ENCODE assay signal across 23 cellular contexts in the genomic region with DNA sequence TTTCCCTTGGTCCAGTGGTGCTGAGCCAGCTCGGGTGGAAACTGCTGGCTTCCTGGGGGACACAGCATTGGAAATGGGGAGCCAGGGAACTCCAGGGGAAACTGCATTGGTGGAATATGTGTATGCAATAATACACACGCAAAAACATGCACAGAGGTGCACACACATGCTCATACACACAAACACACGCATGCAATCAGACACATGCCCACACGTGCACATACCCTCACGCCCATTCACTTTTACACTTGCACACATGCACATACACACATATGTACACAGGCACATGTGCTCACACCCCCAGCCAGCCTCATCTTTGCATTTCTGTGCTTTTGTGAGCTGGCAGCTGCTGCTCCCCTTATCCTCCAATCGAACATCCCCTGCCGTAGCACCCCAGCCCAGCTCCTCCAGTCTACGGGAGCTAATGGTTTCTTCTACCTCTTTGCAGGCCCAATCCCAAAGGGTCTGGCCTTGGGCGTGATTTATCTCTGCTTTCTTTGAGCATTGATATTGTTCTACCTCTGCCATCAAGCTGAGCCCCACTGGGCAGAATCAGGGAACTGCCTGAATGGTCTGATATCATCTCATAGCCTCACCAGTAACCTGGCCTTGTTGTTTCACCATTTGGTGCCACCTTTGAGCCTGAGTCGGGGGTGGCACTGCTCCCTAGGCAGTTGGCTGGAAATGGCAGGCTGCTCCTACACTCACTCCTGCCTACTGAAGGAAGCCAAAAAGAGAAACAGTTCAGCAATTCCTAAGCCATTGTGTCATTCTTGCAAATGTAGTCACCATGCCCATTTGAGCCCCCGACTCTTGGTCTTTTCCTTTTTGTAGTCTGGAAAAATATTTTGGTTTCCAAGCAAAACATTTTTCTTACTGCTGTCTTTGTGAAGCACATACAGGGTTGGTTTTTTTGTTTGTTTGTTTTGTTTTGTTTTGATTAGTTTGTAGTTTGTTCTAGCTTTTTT.
DNase-seq lines count a peak whose midpoint lies in the region; ATAC-seq and TF ChIP-seq lines count a peak whose summit lies in the region.
"Had no signal": no experiment of that assay in that cellular context is flagged by ENCODE, and none has a peak within 500 bp of the region (broad histone marks: within the 10 kb centered on the region; RNA-seq: fewer than 3 reads in every experiment).

No MANE protein-coding gene starts in this region.

- H3K27me3 Mint-ChIP-seq in endodermal cell (ENCODE audit: insufficient read depth) = no peaks in the 10 kb centered on the region
- H3K27me3 Mint-ChIP-seq in naive thymus-derived CD8-positive, alpha-beta T cell = no peaks in the 10 kb centered on the region
- H3K27me3 Mint-ChIP-seq: activated T-helper 17 cell treated with anti-CD3 and anti-CD28 coated beads, Interleukin-2, amount 50 U/mL, for 72 hours had no signal

- DNase-seq in Daoy (ENCODE audit: low read depth) = peak; percentile 24
- DNase-seq in MG63 = peak; percentile 36
- peak; percentile 29 for DNase-seq in endodermal cell
- DNase-seq in lung (ENCODE audit: low spot score) = peak; percentile 21
- no peak for DNase-seq in naive thymus-derived CD8-positive, alpha-beta T cell
- no peak for DNase-seq in NCI-H1092 (lab: John Stamatoyannopoulos, UW)
- DNase-seq in stimulated activated CD4-positive, alpha-beta T cell treated with anti-CD3 and anti-CD28 coated beads, Interleukin-4, amount 100 ng/mL, for 4 hours = no peak
- DNase-seq: cerebellar nuclear complex, DMS79, HCEC 1CT, KBM-7, left ventricle myocardium superior, NCI-H1092 treated with DMSO at 0.1 percent for 48 hours, NCI-H2081 treated with DMSO at 0.1 percent for 48 hours, NCI-H510A treated with DMSO at 0.1 percent for 48 hours, pancreas, SHP77 treated with DMSO at 0.1 percent for 48 hours, stomach, T-helper 17 cell had no signal

- H3K9ac ChIP-seq in endodermal cell (ENCODE audit: extremely low read depth, low read length, poor library complexity, severe bottlenecking) = no peak overlapping the region

- H3K4me3 ChIP-seq in MG63 (no peak overlapping the region), endodermal cell (ENCODE audit: low read length) (no peak overlapping the region), lung (no peak overlapping the region)
- H3K4me3 ChIP-seq: gastroesophageal sphincter, pancreas, stomach had no signal

- ATAC-seq in lung (ENCODE audit: insufficient read depth, low FRiP score) (no peak), HG03571 (IDR thresholded peaks at IDR 0.05; ENCODE audit: unreplicated experiment) (no peak)
- ATAC-seq in naive thymus-derived CD8-positive, alpha-beta T cell = no peak
- ATAC-seq: activated T-helper 17 cell treated with anti-CD3 and anti-CD28 coated beads, Interleukin-2, amount 50 U/mL, for 72 hours; CD8-positive, alpha-beta T cell; gastroesophageal sphincter; left ventricle myocardium superior; pancreas; T-helper 17 cell had no signal

- no peak overlapping the region for H3K4me3 Mint-ChIP-seq in endodermal cell
- H3K4me3 Mint-ChIP-seq in naive thymus-derived CD8-positive, alpha-beta T cell = no peak overlapping the region
- H3K4me3 Mint-ChIP-seq: activated T-helper 17 cell treated with anti-CD3 and anti-CD28 coated beads, Interleukin-2, amount 50 U/mL, for 72 hours; CD8-positive, alpha-beta T cell; T-helper 17 cell had no signal

- H3K9me3 ChIP-seq in MG63 (no peaks in the 10 kb centered on the region), endodermal cell (ENCODE audit: control insufficient read depth, low read length) (no peaks in the 10 kb centered on the region), lung (ENCODE audit: control insufficient read depth in 2 of 2, insufficient read depth in 1 of 2, low read length in 1 of 2) (no peaks in the 10 kb centered on the region)
- H3K9me3 ChIP-seq: gastroesophageal sphincter, pancreas, stomach had no signal

- H3K36me3 ChIP-seq in MG63 = no peaks in the 10 kb centered on the region
- no peaks in the 10 kb centered on the region for H3K36me3 ChIP-seq in endodermal cell (ENCODE audit: control insufficient read depth, insufficient read depth, low read length)
- H3K36me3 ChIP-seq in lung (ENCODE audit: control insufficient read depth in 2 of 2, insufficient read depth in 2 of 2, low read length in 2 of 2) = no peaks in the 10 kb centered on the region
- H3K36me3 ChIP-seq: gastroesophageal sphincter, pancreas, stomach had no signal

- no peaks in the 10 kb centered on the region for H3K4me1 ChIP-seq in endodermal cell (ENCODE audit: control insufficient read depth, insufficient read depth, low read length)
- H3K4me1 ChIP-seq in lung (ENCODE audit: control insufficient read depth in 2 of 2, insufficient read depth in 2 of 2, low read length in 2 of 2) = no peaks in the 10 kb centered on the region
- H3K4me1 ChIP-seq: gastroesophageal sphincter, pancreas, stomach had no signal

- peaks cover 5% of the 10 kb centered on the region for H3K4me1 Mint-ChIP-seq in endodermal cell
- H3K4me1 Mint-ChIP-seq in naive thymus-derived CD8-positive, alpha-beta T cell = peaks cover 9 to 21% (median 13%) of the 10 kb centered on the region in 4 donors

- 95 to 100% methylated on average over 3 to 10 of the region's 11 CpGs for WGBS in endodermal cell (ENCODE audit: insufficient coverage in 1 of 2, insufficient read length in 1 of 2), 2 experiments
- 79 to 96% methylated on average over 11 of the region's 11 CpGs for WGBS in lung, 2 donors

- H3K27me3 ChIP-seq in MG63 (no peaks in the 10 kb centered on the region), endodermal cell (ENCODE audit: control insufficient read depth, insufficient read depth, low read length, poor library complexity, severe bottlenecking) (no peaks in the 10 kb centered on the region), lung (ENCODE audit: control insufficient read depth, insufficient read depth) (no peaks in the 10 kb centered on the region)
- H3K27me3 ChIP-seq: gastroesophageal sphincter, pancreas, stomach had no signal

- POLR2A ChIA-PET in naive thymus-derived CD8-positive, alpha-beta T cell (lab: Charles Lee) = no interaction called here

- H3K9me3 Mint-ChIP-seq in endodermal cell = peaks cover 77% of the 10 kb centered on the region
- H3K9me3 Mint-ChIP-seq in naive thymus-derived CD8-positive, alpha-beta T cell = no peaks in the 10 kb centered on the region
- H3K9me3 Mint-ChIP-seq: activated T-helper 17 cell treated with anti-CD3 and anti-CD28 coated beads, Interleukin-2, amount 50 U/mL, for 72 hours; CD8-positive, alpha-beta T cell had no signal

- H3K36me3 Mint-ChIP-seq in endodermal cell (ENCODE audit: low read depth) = no peaks in the 10 kb centered on the region
- no peaks in the 10 kb centered on the region for H3K36me3 Mint-ChIP-seq in naive thymus-derived CD8-positive, alpha-beta T cell
- H3K36me3 Mint-ChIP-seq: CD8-positive, alpha-beta T cell had no signal

- no peak overlapping the region for H3K27ac Mint-ChIP-seq in endodermal cell
- H3K27ac Mint-ChIP-seq in naive thymus-derived CD8-positive, alpha-beta T cell = no peak overlapping the region
- H3K27ac Mint-ChIP-seq: activated T-helper 17 cell treated with anti-CD3 and anti-CD28 coated beads, Interleukin-2, amount 50 U/mL, for 72 hours; CD8-positive, alpha-beta T cell; T-helper 17 cell had no signal

- no peak overlapping the region for H3K27ac ChIP-seq in endodermal cell (ENCODE audit: low read depth, low read length)
- H3K27ac ChIP-seq in lung (ENCODE audit: low read depth in 1 of 2, low read length in 1 of 2) = no peak overlapping the region
- H3K27ac ChIP-seq: gastroesophageal sphincter, pancreas, stomach had no signal

- TF ChIP-seq CTCF in endodermal cell (conservative IDR thresholded peaks at IDR 0.05) (no peak), lung (IDR thresholded peaks at IDR 0.05; ENCODE audit: control extremely low read depth, extremely low read depth) (no peak)

Comparison
In these comparisons a context has a peak if more than half of its experiments do, and no peak if none do; other contexts are left out.
1. DNase-seq: peak in Daoy (single experiment), MG63 (single experiment), endodermal cell (single experiment) and lung (single experiment); none in naive thymus-derived CD8-positive, alpha-beta T cell (0 of 10), NCI-H1092 (single experiment) and stimulated activated CD4-positive, alpha-beta T cell treated with anti-CD3 and anti-CD28 coated beads, Interleukin-4, amount 100 ng/mL, for 4 hours (0 of 2).